Comparison of ENCODE assay signal across 16 cellular contexts in genomic region chr11:64834723-64835615, GRCh38. TPM values are rescaled to one million over a fixed set of nuclear protein-coding genes. Genes with fewer than 3 reads are reported as not detected.
DNase-seq lines count a peak whose midpoint lies in the region; ATAC-seq and TF ChIP-seq lines count a peak whose summit lies in the region.
"Had no signal": no experiment of that assay in that cellular context is flagged by ENCODE, and none has a peak within 500 bp of the region (broad histone marks: within the 10 kb centered on the region; RNA-seq: fewer than 3 reads in every experiment).

No MANE protein-coding gene starts in this region.

- H3K27me3 ChIP-seq in Panc1 (ENCODE audit: control insufficient read depth, insufficient read depth, low read length): no peaks in the 10 kb centered on the region
- no peaks in the 10 kb centered on the region for H3K27me3 ChIP-seq in esophagus (ENCODE audit: control insufficient read depth in 1 of 2, insufficient read depth in 2 of 2, low read length in 2 of 2)

- ATAC-seq in Panc1: peak; percentile 89
- no peak for ATAC-seq in GM18909 (IDR thresholded peaks at IDR 0.05; ENCODE audit: poor library complexity, unreplicated experiment)
- ATAC-seq in HG02763 (IDR thresholded peaks at IDR 0.05; ENCODE audit: unreplicated experiment): no peak
- no peak for ATAC-seq in GM18858 (IDR thresholded peaks at IDR 0.05; ENCODE audit: unreplicated experiment)

- H3K36me3 ChIP-seq in Panc1 (ENCODE audit: control insufficient read depth, insufficient read depth, low read length): no peaks in the 10 kb centered on the region
- H3K36me3 ChIP-seq in esophagus (ENCODE audit: control insufficient read depth in 2 of 2, insufficient read depth in 2 of 2, low read length in 1 of 2): peaks cover 6 to 85% of the 10 kb centered on the region in 2 donors

- H3K27ac ChIP-seq in Panc1 (ENCODE audit: low read length) (peak overlapping the region; percentile 59; the same call in 1 of the 2 replicates), esophagus (ENCODE audit: low read depth in 2 of 2, low read length in 1 of 2) (peak overlapping the region; percentile 36 to 66)
- H3K27ac ChIP-seq: KMS-11, prostate gland had no signal

- no peak for TF ChIP-seq CTCF in Panc1 (IDR thresholded peaks at IDR 0.05)

- H3K4me1 ChIP-seq in Panc1 (ENCODE audit: control insufficient read depth, insufficient read depth, low read length) (peaks cover 18% of the 10 kb centered on the region), esophagus (ENCODE audit: control insufficient read depth in 2 of 2, insufficient read depth in 2 of 2, low read length in 1 of 2) (peaks cover 0 to 18% of the 10 kb centered on the region in 2 donors)
- H3K4me1 ChIP-seq: Caco-2, prostate gland had no signal

- BruUV-seq in Panc1 (replicated peaks; lab: Mats Ljungman, UMichigan): no TSS peak

- WGBS in esophagus, 2 donors: 70 to 74% methylated on average over 28 to 29 of the region's 29 CpGs

- no peak overlapping the region for H3K4me3 ChIP-seq in Panc1 (ENCODE audit: low read depth in 2 of 2, low read length in 2 of 2)
- H3K4me3 ChIP-seq in esophagus (ENCODE audit: low read depth in 1 of 2, low read length in 2 of 2): no peak overlapping the region
- H3K4me3 ChIP-seq: prostate gland had no signal

- POLR2A ChIA-PET in Panc1 (lab: Charles Lee): interaction anchor here (0.6 to 1.1 kb wide), 3 partner anchors 19 to 31 kb away, joined by 3 to 8 read pairs (median 4); no protein-coding TSS in a partner anchor

- DNase-seq in GM03348 (ENCODE audit: low spot score) (peak; percentile 47), Panc1 (ENCODE audit: low read depth, low spot score) (no peak), renal cortical epithelial cell (ENCODE audit: low read depth) (peak; percentile 63), cortex of kidney (lab: John Stamatoyannopoulos, UW) (no peak)
- DNase-seq: activated CD8-positive, alpha-beta memory T cell treated with anti-CD3 and anti-CD28 coated beads, Interleukin-2, amount 50 U/mL, for 4 hours; Caco-2; head of caudate nucleus; mesendoderm; OCI-M1; stimulated activated CD4-positive, alpha-beta T cell treated with anti-CD3 and anti-CD28 coated beads, Interleukin-4, amount 100 ng/mL, for 24 hours had no signal

- CTCF ChIA-PET in Panc1 (lab: Charles Lee): interaction anchor here (0.5 to 1.5 kb wide), 2 partner anchors 9 to 288 kb away, joined by 3 to 6 read pairs; partner anchors contain the start of gene CDC42BPG

- H3K9me3 ChIP-seq in Panc1 (ENCODE audit: control insufficient read depth, insufficient read depth, low read depth, low read length) (no peaks in the 10 kb centered on the region), esophagus (ENCODE audit: control insufficient read depth in 2 of 2, insufficient read depth in 1 of 2, low read depth in 1 of 2, low read length in 1 of 2) (no peaks in the 10 kb centered on the region)
- H3K9me3 ChIP-seq: Caco-2, prostate gland had no signal

- in situ Hi-C loops in Panc1 (cut with HindIII; ENCODE audit: low pct_unique_long_range_greater_than_20kb, low sequenced_read_pairs): no loop called here

- intact Hi-C loops in Panc1 (cut with micrococcal nuclease; ENCODE audit: unreplicated experiment): no loop called here

RNA-seq across cellular contexts. Expression of gene CDC42BPG, which starts 9.5 kb away (rescaled TPM):
- total RNA-seq in Panc1 (2021; ENCODE audit: unreplicated experiment) (4.1 TPM), renal cortical epithelial cell (8.7 and 9.4 TPM in 2 replicates)
- 3.1 TPM for polyA plus RNA-seq in Panc1 (2012; ENCODE audit: insufficient read length)
- polyA plus RNA-seq in esophagus: 10 to 100 TPM; 17.5 to 30.7 TPM

RNA-seq across cellular contexts. Expression of gene MEN1, which starts 24.6 kb away (rescaled TPM):
- 54.5 TPM for total RNA-seq in Panc1 (2021; ENCODE audit: unreplicated experiment)
- polyA plus RNA-seq in Panc1 (2012; ENCODE audit: insufficient read length): 84.8 TPM
- polyA plus RNA-seq in esophagus: 10 to 100 TPM; 15.4 to 19.0 TPM
- 7.5 and 34.4 TPM in 2 replicates for total RNA-seq in renal cortical epithelial cell

RNA-seq across cellular contexts. Expression of gene MAP4K2, which starts 32.0 kb away (rescaled TPM):
- total RNA-seq in Panc1 (2021; ENCODE audit: unreplicated experiment) (46.4 TPM), renal cortical epithelial cell (13.2 and 16.0 TPM in 2 replicates)
- 57.8 TPM for polyA plus RNA-seq in Panc1 (2012; ENCODE audit: insufficient read length)
- polyA plus RNA-seq in esophagus: 1 to 10 TPM; 4.7 to 7.5 TPM

RNA-seq across cellular contexts. Expression of gene EHD1, which starts 43.5 kb away (rescaled TPM):
- total RNA-seq in Panc1 (2021; ENCODE audit: unreplicated experiment) (186 TPM), renal cortical epithelial cell (103 and 181 TPM in 2 replicates)
- 280 TPM for polyA plus RNA-seq in Panc1 (2012; ENCODE audit: insufficient read length)
- polyA plus RNA-seq in esophagus: 10 to 100 TPM; 16.1 to 28.7 TPM

RNA-seq across cellular contexts. Expression of gene SF1, which starts 56.6 kb away (rescaled TPM):
- total RNA-seq in Panc1 (2021; ENCODE audit: unreplicated experiment) (360 TPM), renal cortical epithelial cell (38.4 and 161 TPM in 2 replicates)
- polyA plus RNA-seq in Panc1 (2012; ENCODE audit: insufficient read length): 296 TPM
- 10 to 100 TPM; 79.0 to 88.0 TPM for polyA plus RNA-seq in esophagus

Comparison
In these comparisons a context has a peak if more than half of its experiments do, and no peak if none do; other contexts are left out.
1. DNase-seq: peak in GM03348 (single experiment) and renal cortical epithelial cell (single experiment); none in Panc1 (single experiment) and cortex of kidney (single experiment).